In the genomic region with DNA sequence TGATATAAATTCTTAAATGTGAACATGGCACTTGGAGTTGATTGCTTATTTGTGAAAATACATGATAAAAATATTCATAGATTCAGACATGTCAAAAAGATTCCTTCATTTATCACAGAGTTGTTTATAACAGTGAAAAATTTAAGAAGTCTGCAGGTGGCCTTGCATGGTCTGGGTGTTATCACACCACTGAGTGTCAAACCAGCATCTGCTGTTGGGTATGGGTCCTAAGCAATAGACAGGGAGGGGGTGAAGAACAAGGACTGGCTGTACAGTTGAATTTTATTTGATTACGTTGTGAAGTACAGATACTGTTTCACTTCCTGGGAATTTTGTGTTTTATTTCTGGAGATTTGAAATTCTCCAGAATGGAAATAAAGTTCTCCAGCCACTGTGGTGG, we compare ENCODE assay signal across 25 cellular contexts.
DNase-seq lines count a peak whose midpoint lies in the region; ATAC-seq and TF ChIP-seq lines count a peak whose summit lies in the region.
"Had no signal": no experiment of that assay in that cellular context is flagged by ENCODE, and none has a peak within 500 bp of the region (broad histone marks: within the 10 kb centered on the region; RNA-seq: fewer than 3 reads in every experiment).

No MANE protein-coding gene starts in this region.

- no peaks in the 10 kb centered on the region for H3K9me3 Mint-ChIP-seq in activated naive CD4-positive, alpha-beta T cell treated with anti-CD3 and anti-CD28 coated beads for 36 hours
- H3K9me3 Mint-ChIP-seq: H9, neural crest cell had no signal

- H3K27ac Mint-ChIP-seq in activated naive CD4-positive, alpha-beta T cell treated with anti-CD3 and anti-CD28 coated beads for 36 hours: peak overlapping the region; percentile 85
- H3K27ac Mint-ChIP-seq: H9 had no signal

- CTCF ChIA-PET in activated naive CD4-positive, alpha-beta T cell treated with anti-CD3 and anti-CD28 coated beads for 36 hours (lab: Charles Lee): no interaction called here

- H3K4me1 ChIP-seq in esophagus squamous epithelium: peaks cover 46 to 90% (median 82%) of the 10 kb centered on the region in 3 donors
- peaks cover 79% of the 10 kb centered on the region for H3K4me1 ChIP-seq in suprapubic skin
- H3K4me1 ChIP-seq: sigmoid colon, SJCRH30 had no signal

- no peaks in the 10 kb centered on the region for H3K27me3 Mint-ChIP-seq in activated naive CD4-positive, alpha-beta T cell treated with anti-CD3 and anti-CD28 coated beads for 36 hours (ENCODE audit: low read depth)

- intact Hi-C loops in activated naive CD4-positive, alpha-beta T cell treated with anti-CD3 and anti-CD28 coated beads for 36 hours (cut with micrococcal nuclease): no loop called here
- intact Hi-C loops in esophagus squamous epithelium (cut with DNase I): no loop called here

- H3K9me3 ChIP-seq in esophagus squamous epithelium (no peaks in the 10 kb centered on the region), suprapubic skin (no peaks in the 10 kb centered on the region)
- H3K9me3 ChIP-seq: BLaER1, sigmoid colon, SJCRH30 had no signal

- TF ChIP-seq POLR2A in esophagus squamous epithelium (IDR thresholded peaks at IDR 0.05): no peak
- TF ChIP-seq POLR2A in suprapubic skin (IDR thresholded peaks at IDR 0.05): no peak

- H3K4me3 Mint-ChIP-seq in activated naive CD4-positive, alpha-beta T cell treated with anti-CD3 and anti-CD28 coated beads for 36 hours: no peak overlapping the region
- H3K4me3 Mint-ChIP-seq: H9, neural crest cell had no signal

- peaks cover 92% of the 10 kb centered on the region for H3K4me1 Mint-ChIP-seq in activated naive CD4-positive, alpha-beta T cell treated with anti-CD3 and anti-CD28 coated beads for 36 hours (ENCODE audit: low read depth)
- H3K4me1 Mint-ChIP-seq: neural crest cell had no signal

- H3K27ac ChIP-seq in esophagus squamous epithelium: peak overlapping the region; percentile 26 to 84 (median 56)
- peak overlapping the region; percentile 66 for H3K27ac ChIP-seq in suprapubic skin
- H3K27ac ChIP-seq: BLaER1, sigmoid colon, SJCRH30 had no signal

- no peak for TF ChIP-seq EP300 in suprapubic skin (IDR thresholded peaks at IDR 0.05)

- 83 to 94% methylated on average over 1 of the region's 1 CpG for WGBS in esophagus squamous epithelium, 2 donors
- 62% methylated on average over 1 of the region's 1 CpG for WGBS in suprapubic skin

- H3K4me3 ChIP-seq in esophagus squamous epithelium (no peak overlapping the region), suprapubic skin (no peak overlapping the region)
- H3K4me3 ChIP-seq: BLaER1, GM12878, sigmoid colon, SJCRH30 had no signal

- H3K27me3 ChIP-seq in esophagus squamous epithelium (no peaks in the 10 kb centered on the region), suprapubic skin (no peaks in the 10 kb centered on the region)
- H3K27me3 ChIP-seq: BLaER1, sigmoid colon, SJCRH30 had no signal

- no peaks in the 10 kb centered on the region for H3K36me3 ChIP-seq in esophagus squamous epithelium
- no peaks in the 10 kb centered on the region for H3K36me3 ChIP-seq in suprapubic skin
- H3K36me3 ChIP-seq: sigmoid colon, SJCRH30 had no signal

- DNase-seq in activated naive CD4-positive, alpha-beta T cell treated with anti-CD3 and anti-CD28 coated beads for 36 hours: no peak
- no peak for DNase-seq in activated naive CD4-positive, alpha-beta T cell treated with anti-CD3 and anti-CD28 coated beads, Interleukin-2, amount 50 U/mL, for 16 hours
- DNase-seq in SK-N-DZ (ENCODE audit: low spot score): peak; percentile 19
- no peak for DNase-seq in esophagus squamous epithelium (lab: John Stamatoyannopoulos, UW)
- DNase-seq in suprapubic skin (ENCODE audit: low spot score in 2 of 2): no peak
- DNase-seq in H4 (ENCODE audit: low spot score): no peak
- DNase-seq in NCI-H1105 (lab: John Stamatoyannopoulos, UW): no peak
- DNase-seq: activated effector memory CD4-positive, alpha-beta T cell treated with Interleukin-2 at 50 U/mL for 16 hours; anterior cingulate cortex; cortex of kidney; H9; KG1; left ventricle myocardium superior; midbrain; NCI-H1436 treated with DMSO at 0.1 percent for 48 hours; NCI-H510A; NK-92 treated with Interleukin-12 subunit alpha and Interleukin-12 subunit beta, amount 100 ng/mL, for 24 hours; posterior cingulate gyrus; sigmoid colon had no signal

- TF ChIP-seq CTCF in esophagus squamous epithelium (IDR thresholded peaks at IDR 0.05): no peak
- TF ChIP-seq CTCF in suprapubic skin (IDR thresholded peaks at IDR 0.05): no peak

- peaks cover 32% of the 10 kb centered on the region for H3K36me3 Mint-ChIP-seq in activated naive CD4-positive, alpha-beta T cell treated with anti-CD3 and anti-CD28 coated beads for 36 hours (ENCODE audit: low read depth)

- no peak for ATAC-seq in HG03196 (IDR thresholded peaks at IDR 0.05; ENCODE audit: unreplicated experiment)
- ATAC-seq: GM12878, left ventricle myocardium superior, Panc1 had no signal
